In the genomic region with DNA sequence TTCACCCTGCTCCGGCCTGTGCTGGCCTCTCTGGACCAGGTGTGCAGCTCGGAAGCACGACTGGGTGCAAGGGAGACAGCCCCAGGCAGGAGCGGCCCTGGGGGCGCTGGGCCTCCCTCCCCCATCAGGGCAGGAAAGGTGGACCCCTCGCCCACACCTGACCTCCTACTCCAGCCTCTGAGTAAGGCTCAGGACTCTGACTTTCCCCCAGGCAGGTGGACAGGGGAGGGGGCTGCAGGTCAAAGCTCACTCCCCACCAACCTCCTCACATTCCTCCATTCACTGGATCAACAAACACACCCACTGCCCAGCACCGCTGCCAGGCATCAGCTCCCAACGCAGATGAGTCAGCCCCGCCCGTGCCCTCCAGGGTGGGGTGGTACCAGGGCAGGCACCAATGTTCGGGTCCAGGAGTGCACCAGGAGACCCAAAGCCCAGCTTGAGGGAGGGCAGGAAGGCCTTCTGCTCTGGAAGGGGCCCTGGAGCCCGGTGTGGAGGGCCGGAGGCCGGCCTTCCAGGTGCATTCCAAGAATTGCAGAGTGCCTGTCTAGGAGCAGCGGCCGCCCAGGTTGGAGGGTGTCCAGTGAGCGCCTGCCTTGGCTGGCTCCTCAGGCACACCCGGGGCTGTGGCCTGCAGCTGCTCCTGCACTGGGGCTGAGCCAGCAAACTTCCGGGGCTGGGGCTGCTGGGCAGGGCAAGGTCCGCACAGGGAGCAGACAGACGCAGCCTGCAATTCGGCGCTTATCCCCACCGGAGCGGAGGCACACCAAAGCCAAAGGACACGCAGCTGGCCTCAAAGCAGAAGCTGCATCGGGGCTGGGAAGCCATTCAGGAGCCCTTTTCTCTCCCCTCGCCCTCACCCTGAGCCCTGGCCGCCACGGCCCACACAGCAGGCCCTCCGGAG, we compare ENCODE assay signal across 9 cellular contexts. TPM values are rescaled to one million over a fixed set of nuclear protein-coding genes. Genes with fewer than 3 reads are reported as not detected.
DNase-seq lines count a peak whose midpoint lies in the region; ATAC-seq, FAIRE-seq and TF ChIP-seq lines count a peak whose summit lies in the region.
"Had no signal": no experiment of that assay in that cellular context is flagged by ENCODE, and none has a peak within 500 bp of the region (broad histone marks: within the 10 kb centered on the region; RNA-seq: fewer than 3 reads in every experiment).

No MANE protein-coding gene starts in this region.

- H3K9me1 ChIP-seq in K562 (ENCODE audit: control insufficient read depth, insufficient read depth, low read length) = no peaks in the 10 kb centered on the region

- H3K79me2 ChIP-seq in K562 (ENCODE audit: control insufficient read depth, insufficient read depth, low read length) = peaks cover 30% of the 10 kb centered on the region

- no peak for TF ChIP-seq POLR2A in K562 (conservative IDR thresholded peaks at IDR 0.05)
- TF ChIP-seq POLR2A in erythroblast (IDR thresholded peaks at IDR 0.05; ENCODE audit: low read length) = no peak

- H3K4me3 ChIP-seq in K562 = no peak overlapping the region
- peak overlapping the region in 1 of 2 donors; percentile 92 for H3K4me3 ChIP-seq in left lung
- H3K4me3 ChIP-seq in thoracic aorta = peak overlapping the region; percentile 98

- intact Hi-C loops in K562 (cut with micrococcal nuclease) (no loop called here), left lung (cut with DNase I) (no loop called here)

- CTCF ChIA-PET in K562 (lab: Yijun Ruan, JAX; ENCODE audit: low intra/inter-chr PET ratio) = no interaction called here

- no peak overlapping the region for H3K27ac ChIP-seq in K562 (ENCODE audit: extremely low read depth, low read depth, low read length)
- peak overlapping the region; percentile 74 to 80 for H3K27ac ChIP-seq in left lung
- H3K27ac ChIP-seq in thoracic aorta = peak overlapping the region; percentile 82 to 86
- H3K27ac ChIP-seq: HL-60 had no signal

- H3K4me1 ChIP-seq in K562 (replicated peaks in 1 of 2; ENCODE audit: control insufficient read depth in 2 of 2, insufficient read depth in 2 of 2, low read length in 2 of 2) (peaks cover 5 to 60% of the 10 kb centered on the region in 2 experiments; a peak in 4 of 5 replicates), left lung (peaks cover 24 to 61% of the 10 kb centered on the region in 2 donors), thoracic aorta (ENCODE audit: control insufficient read depth in 1 of 2, low read depth in 2 of 2) (peaks cover 32 to 48% of the 10 kb centered on the region in 2 donors)

- H3K4me2 ChIP-seq in K562 (ENCODE audit: insufficient read depth, low read length) = no peak overlapping the region

- H3K27me3 ChIP-seq in K562 (ENCODE audit: control insufficient read depth in 2 of 2, insufficient read depth in 2 of 2, low read length in 2 of 2) = no peaks in the 10 kb centered on the region
- peaks cover 0 to 25% of the 10 kb centered on the region in 2 donors for H3K27me3 ChIP-seq in left lung
- H3K27me3 ChIP-seq in thoracic aorta (replicated peaks; ENCODE audit: insufficient read depth) = no peaks in the 10 kb centered on the region

- no peak overlapping the region for H2AFZ ChIP-seq in K562 (ENCODE audit: low read depth, low read length)

- no peak for FAIRE-seq in K562 (lab: Jason Lieb, UNC)

- H3K36me3 ChIP-seq in K562 (ENCODE audit: control insufficient read depth, insufficient read depth, low read length) (peaks cover 17% of the 10 kb centered on the region; the same call in 2 of the 3 replicates), left lung (peaks cover 0 to 10% of the 10 kb centered on the region in 2 donors), thoracic aorta (no peaks in the 10 kb centered on the region)

- ATAC-seq in K562 (0 out of 3 replicates have a peak, but pooled peaks have one; percentile 3), left lung (peak; percentile 81), thoracic aorta (ENCODE audit: insufficient number of reproducible peaks, low FRiP score, low read depth) (no peak)

- TF ChIP-seq EP300 in K562 (IDR thresholded peaks at IDR 0.05; ENCODE audit: low read length) = no peak

- no peak for TF ChIP-seq RAD21 in K562 (CRISPR knock-in tag; conservative IDR thresholded peaks at IDR 0.05 in 1 of 2, IDR thresholded peaks at IDR 0.05 in 1 of 2)

- TF ChIP-seq CTCF in K562 (IDR thresholded peaks at IDR 0.05 in 2 of 3, conservative IDR thresholded peaks at IDR 0.05 in 1 of 3; ENCODE audit: insufficient read depth in 2 of 3, low read depth in 1 of 3, low read length in 3 of 3) (no peak), left lung (IDR thresholded peaks at IDR 0.05) (no peak), thoracic aorta (IDR thresholded peaks at IDR 0.05) (no peak)

- peak overlapping the region in 1 of 2 experiments; percentile 45; a peak in 2 of 4 replicates for H3K9ac ChIP-seq in K562 (ENCODE audit: insufficient read depth in 1 of 2, low read depth in 2 of 2, low read length in 2 of 2)

- H4K20me1 ChIP-seq in K562 (replicated peaks; ENCODE audit: control insufficient read depth, insufficient read depth, low read length) = no peaks in the 10 kb centered on the region; the same call in 1 of the 2 replicates

- in situ Hi-C loops in K562 (cut with MboI) = no loop called here

- H3K9me3 ChIP-seq in K562 (replicated peaks; ENCODE audit: control insufficient read depth, insufficient read depth, low read depth, low read length) = no peaks in the 10 kb centered on the region
- no peaks in the 10 kb centered on the region for H3K9me3 ChIP-seq in left lung
- no peaks in the 10 kb centered on the region for H3K9me3 ChIP-seq in thoracic aorta

- DNase-seq in COR-L47 (lab: John Stamatoyannopoulos, UW) (peak; percentile 78), LoVo (ENCODE audit: low spot score) (peak; percentile 87), K562 (ENCODE audit: extremely low read depth in 1 of 4, low spot score in 3 of 4) (no peak), left lung (peak; percentile 89 to 93), thoracic aorta (ENCODE audit: low spot score) (no peak), erythroblast (lab: John Stamatoyannopoulos, UW) (no peak), NCI-H1436 (lab: John Stamatoyannopoulos, UW) (no peak), midbrain (lab: John Stamatoyannopoulos, UW) (no peak)

- POLR2A ChIA-PET in K562 (lab: Yijun Ruan, JAX) = interaction anchor here (1.9 kb wide), 1 partner anchor 10 kb away, joined by 12 read pairs; no protein-coding TSS in a partner anchor

- no TSS peak for BruUV-seq in K562 (replicated peaks; lab: Mats Ljungman, UMichigan)

- 64% methylated on average over 21 of the region's 31 CpGs for WGBS in K562 (ENCODE audit: insufficient coverage, low coverage, missing lambda C conversion rate)

TF ChIP-seq in K562, 482 proteins besides CTCF, POLR2A, EP300 and RAD21 (continues in another document):
- TF ChIP-seq SAP30 (IDR thresholded peaks at IDR 0.05; ENCODE audit: borderline replicate concordance, insufficient read depth, low read depth, low read length, poor library complexity, severe bottlenecking) = no peak
- TF ChIP-seq ARID1B (IDR thresholded peaks at IDR 0.05) = no peak

RNA-seq across cellular contexts. Expression of a gene that starts 1.6 kb away (rescaled TPM):
- 30.6 and 91.0 TPM in 2 replicates for total RNA-seq in K562 (2011; cell fraction: chromatin; rRNA removed; ENCODE audit: low replicate concordance)
- 44.5 and 47.5 TPM in 2 replicates for total RNA-seq in K562 (2011; cell fraction: nucleolus; rRNA removed)
- 33.6 and 37.9 TPM in 2 replicates for total RNA-seq in K562 (2011; cell fraction: nucleoplasm; rRNA removed)
- total RNA-seq in K562 (2014; rRNA removed) (24.9 and 28.8 TPM in 2 replicates), K562 (2014; rRNA removed; fragmentation: Illumina TruSeq; extraction: Trizol) (2.8 and 4.4 TPM in 2 replicates), K562 (2015; rRNA removed; fragmentation: Illumina TruSeq; extraction: Trizol) (7.8 and 8.7 TPM in 2 replicates), K562 (2021) (30.7 and 31.3 TPM in 2 replicates), left lung (100 to 1,000 TPM; 111 to 120 TPM), thoracic aorta (100 to 1,000 TPM; 124 to 162 TPM)
- polyA plus RNA-seq in K562 (2011; rRNA removed) (8.3 and 13.8 TPM in 2 replicates), K562 (2014; fragmentation: Illumina TruSeq; extraction: Trizol) (7.2 and 12.4 TPM in 2 replicates), K562 (2014; fragmentation: Nextera tagmentation; extraction: Ambion mirVana) (1 to 10 TPM in 1 of 2 experiments, under 1 TPM in 1; 0.56 to 1.4 TPM), K562 (2014; rRNA removed) (26.2 and 28.2 TPM in 2 replicates)
- polyA plus RNA-seq in K562 (2011; cell fraction: cytosol; rRNA removed) = 13.6 and 29.1 TPM in 2 replicates
- polyA plus RNA-seq in K562 (2011; cell fraction: nucleus; rRNA removed) = 35.1 and 63.6 TPM in 2 replicates
- 15.0 and 19.9 TPM in 2 replicates for polyA plus RNA-seq in K562 (2012)
- polyA minus RNA-seq in K562 (2011; rRNA and poly(A)+ RNA removed) = 3.5 and 6.1 TPM in 2 replicates
- 8.0 and 13.7 TPM in 2 replicates for polyA minus RNA-seq in K562 (2011; cell fraction: cytosol; rRNA and poly(A)+ RNA removed)
- polyA minus RNA-seq in K562 (2011; cell fraction: nucleus; rRNA and poly(A)+ RNA removed) = 9.4 and 12.0 TPM in 2 replicates

RNA-seq across cellular contexts. Expression of a gene that starts 36.2 kb away (rescaled TPM):
- total RNA-seq in K562 (2011; cell fraction: chromatin; rRNA removed; ENCODE audit: low replicate concordance) = 17.1 and 35.0 TPM in 2 replicates
- 12.5 and 17.5 TPM in 2 replicates for total RNA-seq in K562 (2011; cell fraction: nucleolus; rRNA removed)
- total RNA-seq in K562 (2011; cell fraction: nucleoplasm; rRNA removed) = 16.8 and 20.0 TPM in 2 replicates
- 4.4 and 5.9 TPM in 2 replicates for total RNA-seq in K562 (2014; rRNA removed)
- 2.0 and 2.2 TPM in 2 replicates for total RNA-seq in K562 (2014; rRNA removed; fragmentation: Illumina TruSeq; extraction: Trizol)
- 3.5 and 3.6 TPM in 2 replicates for total RNA-seq in K562 (2015; rRNA removed; fragmentation: Illumina TruSeq; extraction: Trizol)
- 4.2 and 4.9 TPM in 2 replicates for total RNA-seq in K562 (2021)
- 4.2 and 5.2 TPM in 2 replicates for polyA plus RNA-seq in K562 (2011; rRNA removed)
- 2.7 and 4.0 TPM in 2 replicates for polyA plus RNA-seq in K562 (2011; cell fraction: cytosol; rRNA removed)
- polyA plus RNA-seq in K562 (2011; cell fraction: nucleus; rRNA removed) = 39.1 and 54.9 TPM in 2 replicates
- polyA plus RNA-seq in K562 (2012) = 6.0 and 16.4 TPM in 2 replicates
- polyA plus RNA-seq in K562 (2014; fragmentation: Illumina TruSeq; extraction: Trizol) = 3.9 and 4.3 TPM in 2 replicates
- polyA plus RNA-seq in K562 (2014; fragmentation: Nextera tagmentation; extraction: Ambion mirVana) = under 1 TPM; 0.53 to 0.74 TPM
- 3.6 and 5.3 TPM in 2 replicates for polyA plus RNA-seq in K562 (2014; rRNA removed)
- 2.6 and 2.7 TPM in 2 replicates for polyA minus RNA-seq in K562 (2011; rRNA and poly(A)+ RNA removed)
- 1.3 and 1.6 TPM in 2 replicates for polyA minus RNA-seq in K562 (2011; cell fraction: cytosol; rRNA and poly(A)+ RNA removed)
- 6.4 and 9.8 TPM in 2 replicates for polyA minus RNA-seq in K562 (2011; cell fraction: nucleus; rRNA and poly(A)+ RNA removed)
- total RNA-seq in left lung = 1 to 10 TPM; 5.2 to 5.3 TPM
- total RNA-seq in thoracic aorta = 10 to 100 TPM; 30.8 to 87.3 TPM

Comparison
In these comparisons a context has a peak if more than half of its experiments do, and no peak if none do; other contexts are left out.
1. DNase-seq: peak in COR-L47 (single experiment), LoVo (single experiment) and left lung (2 of 2); none in K562 (0 of 4), thoracic aorta (single experiment), erythroblast (0 of 2), NCI-H1436 (single experiment) and midbrain (single experiment).